In the genomic region with DNA sequence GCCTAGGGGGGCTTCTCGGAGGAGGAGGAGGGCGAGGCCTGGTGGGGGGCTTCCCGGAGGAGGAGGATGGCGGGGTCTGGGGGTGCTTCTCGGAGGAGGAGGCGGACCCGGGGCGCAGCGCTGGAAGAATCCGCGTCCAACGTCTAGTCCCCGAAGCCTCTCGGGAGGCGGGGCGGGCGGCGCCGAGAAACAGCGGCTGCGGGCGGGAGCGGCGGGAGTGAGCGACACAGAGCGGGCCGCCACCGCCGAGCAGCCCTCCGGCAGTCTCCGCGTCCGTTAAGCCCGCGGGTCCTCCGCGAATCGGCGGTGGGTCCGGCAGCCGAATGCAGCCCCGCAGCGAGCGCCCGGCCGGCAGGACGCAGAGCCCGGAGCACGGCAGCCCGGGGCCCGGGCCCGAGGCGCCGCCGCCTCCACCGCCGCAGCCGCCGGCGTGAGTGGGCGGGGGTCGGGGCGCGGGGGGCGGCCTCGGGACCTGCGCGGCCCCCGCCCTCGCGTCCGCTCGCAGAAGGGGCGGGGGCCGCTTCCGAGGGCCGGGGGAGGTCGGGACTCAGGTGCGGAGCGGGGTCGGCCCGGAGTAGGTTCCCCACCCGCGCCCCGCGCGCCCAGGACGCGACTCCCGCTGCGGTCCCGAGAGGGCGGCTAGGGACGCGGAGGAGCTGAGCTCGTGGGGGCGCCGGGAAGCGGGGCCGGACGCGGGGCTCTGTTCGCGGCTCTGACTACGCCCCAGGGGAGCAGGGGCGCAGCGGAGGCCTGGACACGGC, we compare ENCODE assay signal across 8 cellular contexts. TPM values are rescaled to one million over a fixed set of nuclear protein-coding genes. Genes with fewer than 3 reads are reported as not detected.
DNase-seq lines count a peak whose midpoint lies in the region; ATAC-seq and TF ChIP-seq lines count a peak whose summit lies in the region.

KLHL17 (plus strand) TSS at position 214 of the 761 bp plus-strand sequence; CDS start at position 324, 110 bp downstream.

- no peak for TF ChIP-seq CTCF in gastroesophageal sphincter (IDR thresholded peaks at IDR 0.05)

- TF ChIP-seq EP300 in gastroesophageal sphincter (IDR thresholded peaks at IDR 0.05), result no peak

- no peaks in the 10 kb centered on the region for H3K9me3 ChIP-seq in gastroesophageal sphincter

- H3K4me1 ChIP-seq in gastroesophageal sphincter, result peaks cover 0 to 45% (median 19%) of the 10 kb centered on the region in 3 donors

- peak; percentile 46 for ATAC-seq in HG03571 (IDR thresholded peaks at IDR 0.05; ENCODE audit: unreplicated experiment)
- ATAC-seq in gastroesophageal sphincter, result peak; percentile 65

- H3K4me3 ChIP-seq in gastroesophageal sphincter, result peak within 1 kb of the TSS; percentile 78 to 94

- H3K27ac ChIP-seq in gastroesophageal sphincter, result peak within 1 kb of the TSS in 2 of 4 donors; percentile 40 to 71

- 2% methylated on average over 9 of the region's 108 CpGs; no CpG with 5 or more reads in 1 of the 2 donors for WGBS in gastroesophageal sphincter (ENCODE audit: low coverage in 1 of 2), 2 donors

- H3K36me3 ChIP-seq in gastroesophageal sphincter, result peaks cover 0 to 47% of the 10 kb centered on the region in 2 donors

- TF ChIP-seq POLR2A in gastroesophageal sphincter (IDR thresholded peaks at IDR 0.05), result no peak

- no peaks in the 10 kb centered on the region for H3K27me3 ChIP-seq in gastroesophageal sphincter

- DNase-seq in NCI-H1436 (lab: John Stamatoyannopoulos, UW) (peak; percentile 38), NCI-H1436 treated with DMSO at 0.1 percent for 48 hours (lab: John Stamatoyannopoulos, UW) (no peak), SK-N-DZ (ENCODE audit: low spot score) (peak; percentile 64), nucleus accumbens (lab: John Stamatoyannopoulos, UW) (peak in 43 of 56 donors; percentile 4 to 80 (median 28)), superior temporal gyrus (ENCODE audit: extremely low spot score) (peak; percentile 60)
- DNase-seq in activated gamma-delta T cell treated with anti-CD3 and anti-CD28 coated beads, Interleukin-2, amount 50 U/mL, for 16 hours (ENCODE audit: low read depth), result peak; percentile 66

RNA-seq across cellular contexts. Expression of gene KLHL17, which starts in this region (rescaled TPM):
- polyA plus RNA-seq in SK-N-DZ (2014; cell fraction: cytosol; rRNA removed), result 17.9 and 35.0 TPM in 2 replicates
- 656 and 724 TPM in 2 replicates for polyA plus RNA-seq in SK-N-DZ (2014; cell fraction: nucleus; rRNA removed)
- total RNA-seq in gastroesophageal sphincter, result 10 to 100 TPM in 2 of 4 donors, 1 to 10 TPM in 2; 3.6 to 12.0 (median 10.1) TPM
